In the genomic region with DNA sequence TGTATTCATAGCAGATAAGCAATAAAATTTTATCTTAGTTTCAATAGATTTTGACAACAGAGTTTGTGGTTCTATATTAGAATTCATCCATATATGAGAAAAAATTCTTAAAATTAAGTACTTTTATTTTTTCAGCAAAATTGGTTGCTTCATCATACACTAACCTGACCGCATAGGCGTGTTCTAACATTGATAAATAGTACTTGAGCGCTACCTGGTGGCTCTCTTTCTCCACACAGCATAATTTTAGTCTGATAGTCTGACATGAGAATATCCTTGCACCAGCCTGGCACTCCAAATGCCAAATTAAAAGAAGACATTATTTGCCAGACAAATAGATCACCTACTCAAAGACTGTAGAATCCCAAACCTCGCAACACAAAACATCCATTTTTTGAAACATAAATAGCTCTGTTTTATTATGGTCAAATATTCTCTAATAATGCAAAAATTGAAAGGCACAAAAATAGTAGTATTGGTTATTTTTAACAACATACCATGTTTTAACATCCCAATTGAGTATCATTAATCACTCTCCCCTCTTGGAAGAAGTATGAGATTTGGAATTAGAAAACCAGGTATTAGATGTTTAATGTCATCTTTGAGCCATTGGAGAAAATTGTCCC, we compare ENCODE assay signal across 8 cellular contexts. TPM values are rescaled to one million over a fixed set of nuclear protein-coding genes. Genes with fewer than 3 reads are reported as not detected.
DNase-seq lines count a peak whose midpoint lies in the region; ATAC-seq and TF ChIP-seq lines count a peak whose summit lies in the region.

No MANE protein-coding gene starts in this region.

- H3K4me3 Mint-ChIP-seq in activated T-helper 1 cell treated with anti-CD3 and anti-CD28 coated beads, Interleukin-12 subunit alpha, Interleukin-12 subunit beta, Interleukin-2, Interleukin-4 antibody, amounts not matched to agents 30 ng/mL and 10 ng/mL and 1 ng/mL, durations not matched to agents 14 hours and 24 hours and 36 hours: no peak overlapping the region

- ATAC-seq in GM21423 (IDR thresholded peaks at IDR 0.05; ENCODE audit: unreplicated experiment) (peak; percentile 88), omental fat pad (ENCODE audit: low FRiP score) (peak; percentile 75), aorta (ENCODE audit: low FRiP score) (peak; percentile 88)

- peak in 5 of 6 experiments; percentile 41 to 93 (median 83) for TF ChIP-seq CTCF in Peyer's patch (IDR thresholded peaks at IDR 0.05)
- TF ChIP-seq CTCF in omental fat pad (IDR thresholded peaks at IDR 0.05): peak in 1 of 3 donors; percentile 16

- H3K27me3 ChIP-seq in Peyer's patch (no peaks in the 10 kb centered on the region), aorta (ENCODE audit: control insufficient read depth in 1 of 2, insufficient read depth in 2 of 2, low read length in 1 of 2) (no peaks in the 10 kb centered on the region)

- no peaks in the 10 kb centered on the region for H3K36me3 ChIP-seq in Peyer's patch
- no peaks in the 10 kb centered on the region for H3K36me3 ChIP-seq in aorta (ENCODE audit: control insufficient read depth in 1 of 2, insufficient read depth in 2 of 2, low read length in 1 of 2)

- H3K27ac ChIP-seq in Peyer's patch (no peak overlapping the region), aorta (ENCODE audit: low read depth in 1 of 2, low read length in 2 of 2) (no peak overlapping the region)

- H3K4me1 Mint-ChIP-seq in activated T-helper 1 cell treated with anti-CD3 and anti-CD28 coated beads, Interleukin-12 subunit alpha, Interleukin-12 subunit beta, Interleukin-2, Interleukin-4 antibody, amounts not matched to agents 30 ng/mL and 10 ng/mL and 1 ng/mL, durations not matched to agents 14 hours and 24 hours and 36 hours (ENCODE audit: low read depth): no peaks in the 10 kb centered on the region

- no peaks in the 10 kb centered on the region for H3K36me3 Mint-ChIP-seq in activated T-helper 1 cell treated with anti-CD3 and anti-CD28 coated beads, Interleukin-12 subunit alpha, Interleukin-12 subunit beta, Interleukin-2, Interleukin-4 antibody, amounts not matched to agents 30 ng/mL and 10 ng/mL and 1 ng/mL, durations not matched to agents 14 hours and 24 hours and 36 hours (ENCODE audit: low read depth)

- 11 to 16% methylated on average over 4 of the region's 4 CpGs for WGBS in aorta, 2 donors

- H3K27me3 Mint-ChIP-seq in activated T-helper 1 cell treated with anti-CD3 and anti-CD28 coated beads, Interleukin-12 subunit alpha, Interleukin-12 subunit beta, Interleukin-2, Interleukin-4 antibody, amounts not matched to agents 30 ng/mL and 10 ng/mL and 1 ng/mL, durations not matched to agents 14 hours and 24 hours and 36 hours (ENCODE audit: insufficient read depth): peaks cover 32% of the 10 kb centered on the region

- no peak for TF ChIP-seq POLR2A in Peyer's patch (IDR thresholded peaks at IDR 0.05)

- in situ Hi-C loops in KBM-7 (cut with MboI; ENCODE audit: low pct_unique_long_range_greater_than_20kb, low sequenced_read_pairs): no loop called here

- DNase-seq in DMS 273 treated with DMSO at 0.1 percent for 48 hours (lab: John Stamatoyannopoulos, UW): peak; percentile 40
- peak; percentile 75 for DNase-seq in KBM-7
- peak in 2 of 3 donors; percentile 27 to 75 for DNase-seq in Peyer's patch
- DNase-seq in activated T-helper 1 cell treated with anti-CD3 and anti-CD28 coated beads, Interleukin-12 subunit alpha, Interleukin-12 subunit beta, Interleukin-2, Interleukin-4 antibody, amounts not matched to agents 30 ng/mL and 10 ng/mL and 1 ng/mL, durations not matched to agents 14 hours and 24 hours and 36 hours (ENCODE audit: low spot score): peak; percentile 27
- peak; percentile 70 for DNase-seq in fibroblast of the conjunctiva (ENCODE audit: low read depth)
- peak; percentile 47 for DNase-seq in omental fat pad (ENCODE audit: low spot score)
- DNase-seq in aorta: peak in 1 of 2 donors; percentile 44

- intact Hi-C loops in activated T-helper 1 cell treated with anti-CD3 and anti-CD28 coated beads, Interleukin-12 subunit alpha, Interleukin-12 subunit beta, Interleukin-2, Interleukin-4 antibody, amounts not matched to agents 30 ng/mL and 10 ng/mL and 1 ng/mL, durations not matched to agents 14 hours and 24 hours and 36 hours (cut with micrococcal nuclease): loop anchor here (1.0 kb wide), 5 partner anchors 30 to 315 kb away; no protein-coding TSS in a partner anchor
- intact Hi-C loops in aorta (cut with DNase I): loop anchor here (2.0 to 10.0 kb wide), 3 partner anchors 162 to 260 kb away; no protein-coding TSS in a partner anchor

- H3K4me3 ChIP-seq in Peyer's patch (no peak overlapping the region), aorta (ENCODE audit: low read length in 2 of 2) (no peak overlapping the region)

- H3K4me1 ChIP-seq in Peyer's patch (no peaks in the 10 kb centered on the region), aorta (ENCODE audit: control insufficient read depth in 1 of 2, insufficient read depth in 2 of 2, low read length in 2 of 2) (no peaks in the 10 kb centered on the region)

- H3K27ac Mint-ChIP-seq in activated T-helper 1 cell treated with anti-CD3 and anti-CD28 coated beads, Interleukin-12 subunit alpha, Interleukin-12 subunit beta, Interleukin-2, Interleukin-4 antibody, amounts not matched to agents 30 ng/mL and 10 ng/mL and 1 ng/mL, durations not matched to agents 14 hours and 24 hours and 36 hours: no peak overlapping the region

- no peaks in the 10 kb centered on the region for H3K9me3 Mint-ChIP-seq in activated T-helper 1 cell treated with anti-CD3 and anti-CD28 coated beads, Interleukin-12 subunit alpha, Interleukin-12 subunit beta, Interleukin-2, Interleukin-4 antibody, amounts not matched to agents 30 ng/mL and 10 ng/mL and 1 ng/mL, durations not matched to agents 14 hours and 24 hours and 36 hours

- H3K9me3 ChIP-seq in Peyer's patch (no peaks in the 10 kb centered on the region), aorta (ENCODE audit: control insufficient read depth, low read length) (no peaks in the 10 kb centered on the region)

RNA-seq across cellular contexts. Expression of a gene that starts 33.0 kb away (rescaled TPM):
- total RNA-seq in Peyer's patch (1 to 10 TPM; 1.1 to 7.4 (median 4.0) TPM), omental fat pad (10 to 100 TPM in 1 of 4 donors, 1 to 10 TPM in 3; 3.0 to 15.9 (median 5.7) TPM), aorta (10 to 100 TPM; 34.4 to 53.3 TPM)
- total RNA-seq in activated T-helper 1 cell treated with anti-CD3 and anti-CD28 coated beads, Interleukin-12 subunit alpha, Interleukin-12 subunit beta, Interleukin-2, Interleukin-4 antibody, amounts not matched to agents 30 ng/mL and 10 ng/mL and 1 ng/mL, durations not matched to agents 14 hours and 24 hours and 36 hours: not detected in 2 replicates
- polyA plus RNA-seq in aorta: 1 to 10 TPM; 6.9 to 8.3 TPM
